7 cellular contexts compared by ENCODE assay signal in genomic region chr19:19137556-19138109, GRCh38. TPM values are rescaled to one million over a fixed set of nuclear protein-coding genes. Genes with fewer than 3 reads are reported as not detected.
A peak's percentile ranks its signal among the peaks of the same experiment; 100 is the strongest.
DNase-seq lines count a peak whose midpoint lies in the region; ATAC-seq and TF ChIP-seq lines count a peak whose summit lies in the region.
"Had no signal": no experiment of that assay in that cellular context is flagged by ENCODE, and none has a peak within 500 bp of the region (broad histone marks: within the 10 kb centered on the region; RNA-seq: fewer than 3 reads in every experiment).

No MANE protein-coding gene starts in this region.

- peaks cover 0 to 4% of the 10 kb centered on the region in 2 donors for H3K9me3 Mint-ChIP-seq in activated naive CD4-positive, alpha-beta T cell treated with anti-CD3 and anti-CD28 coated beads, Interleukin-2, amount 50 U/mL, for 72 hours

- 33 to 34% methylated on average over 22 to 25 of the region's 25 CpGs for WGBS in mesodermal cell (ENCODE audit: insufficient coverage in 2 of 2), 2 experiments

- no peak for DNase-seq in GM06990 (ENCODE audit: extremely low read depth, insufficient read length)
- DNase-seq in activated naive CD4-positive, alpha-beta T cell treated with anti-CD3 and anti-CD28 coated beads, Interleukin-2, amount 50 U/mL, for 72 hours (ENCODE audit: low spot score in 2 of 2): no peak
- no peak for DNase-seq in dedifferentiated amniotic fluid mesenchymal stem cell (ENCODE audit: extremely low spot score)
- DNase-seq in GM19238 (ENCODE audit: insufficient read length, low spot score): no peak

- peaks cover 4% of the 10 kb centered on the region for H3K4me1 ChIP-seq in mesodermal cell (ENCODE audit: control insufficient read depth, insufficient read depth, low read length, poor library complexity, severe bottlenecking)

- H3K36me3 ChIP-seq in GM06990 (ENCODE audit: control insufficient read depth, insufficient read depth, low read length): peaks cover 2% of the 10 kb centered on the region; the same call in 1 of the 2 replicates
- peaks cover under 1% of the 10 kb centered on the region for H3K36me3 ChIP-seq in mesodermal cell (ENCODE audit: control insufficient read depth, insufficient read depth, low read length)

- ATAC-seq in activated naive CD4-positive, alpha-beta T cell treated with anti-CD3 and anti-CD28 coated beads, Interleukin-2, amount 50 U/mL, for 72 hours: no peak
- ATAC-seq in GM18909 (IDR thresholded peaks at IDR 0.05; ENCODE audit: poor library complexity, unreplicated experiment): no peak

- H3K4me3 ChIP-seq in GM06990 (replicated peaks; ENCODE audit: low read depth, low read length) (peak overlapping the region; percentile 90), mesodermal cell (ENCODE audit: extremely low read depth, insufficient read depth, low read length, poor library complexity, severe bottlenecking) (peak overlapping the region; percentile 84)

- H3K27ac Mint-ChIP-seq in activated naive CD4-positive, alpha-beta T cell treated with anti-CD3 and anti-CD28 coated beads, Interleukin-2, amount 50 U/mL, for 72 hours: peak overlapping the region; percentile 99

- H3K27me3 ChIP-seq in GM06990 (replicated peaks; ENCODE audit: control insufficient read depth, insufficient read depth, low read length): no peaks in the 10 kb centered on the region

- peaks cover 8 to 16% of the 10 kb centered on the region in 2 donors for H3K36me3 Mint-ChIP-seq in activated naive CD4-positive, alpha-beta T cell treated with anti-CD3 and anti-CD28 coated beads, Interleukin-2, amount 50 U/mL, for 72 hours

- H3K9me3 ChIP-seq in mesodermal cell (ENCODE audit: control insufficient read depth, low read length): peaks cover 4% of the 10 kb centered on the region

- no peak overlapping the region for H3K27ac ChIP-seq in mesodermal cell (ENCODE audit: low read depth, low read length, severe bottlenecking)

- TF ChIP-seq CTCF in GM06990 (IDR thresholded peaks at IDR 0.05; ENCODE audit: insufficient read depth, low read length, poor library complexity, severe bottlenecking): no peak

RNA-seq across cellular contexts. Expression of gene TMEM161A, which starts 0.6 kb away (rescaled TPM):
- 10 to 100 TPM; 22.9 to 28.2 TPM for total RNA-seq in activated naive CD4-positive, alpha-beta T cell treated with anti-CD3 and anti-CD28 coated beads, Interleukin-2, amount 50 U/mL, for 72 hours
- polyA plus RNA-seq in mesodermal cell (2013, experiment 1 of 2): 30.2 TPM
- polyA plus RNA-seq in mesodermal cell (2013, experiment 2 of 2): 24.1 TPM

RNA-seq across cellular contexts. Expression of gene MEF2B, which starts 32.4 kb away (rescaled TPM):
- 1 to 10 TPM; 2.4 to 3.4 TPM for total RNA-seq in activated naive CD4-positive, alpha-beta T cell treated with anti-CD3 and anti-CD28 coated beads, Interleukin-2, amount 50 U/mL, for 72 hours
- polyA plus RNA-seq in mesodermal cell (2013, experiment 1 of 2): 0.85 TPM
- 0.51 TPM for polyA plus RNA-seq in mesodermal cell (2013, experiment 2 of 2)
- total RNA-seq: RPMI7951 had no signal

RNA-seq across cellular contexts. Expression of gene BORCS8, which starts 54.3 kb away (rescaled TPM):
- 10 to 100 TPM; 11.6 to 26.9 TPM for total RNA-seq in activated naive CD4-positive, alpha-beta T cell treated with anti-CD3 and anti-CD28 coated beads, Interleukin-2, amount 50 U/mL, for 72 hours
- 15.7 TPM for polyA plus RNA-seq in mesodermal cell (2013, experiment 1 of 2)
- 16.6 TPM for polyA plus RNA-seq in mesodermal cell (2013, experiment 2 of 2)

RNA-seq across cellular contexts. Expression of gene RFXANK, which starts 54.4 kb away (rescaled TPM):
- total RNA-seq in activated naive CD4-positive, alpha-beta T cell treated with anti-CD3 and anti-CD28 coated beads, Interleukin-2, amount 50 U/mL, for 72 hours: 100 to 1,000 TPM in 1 of 2 donors, 10 to 100 TPM in 1; 88.2 to 122 TPM
- polyA plus RNA-seq in mesodermal cell (2013, experiment 1 of 2): 69.3 TPM
- polyA plus RNA-seq in mesodermal cell (2013, experiment 2 of 2): 63.1 TPM
